ENCODE assay signal across 8 cellular contexts in the genomic region with DNA sequence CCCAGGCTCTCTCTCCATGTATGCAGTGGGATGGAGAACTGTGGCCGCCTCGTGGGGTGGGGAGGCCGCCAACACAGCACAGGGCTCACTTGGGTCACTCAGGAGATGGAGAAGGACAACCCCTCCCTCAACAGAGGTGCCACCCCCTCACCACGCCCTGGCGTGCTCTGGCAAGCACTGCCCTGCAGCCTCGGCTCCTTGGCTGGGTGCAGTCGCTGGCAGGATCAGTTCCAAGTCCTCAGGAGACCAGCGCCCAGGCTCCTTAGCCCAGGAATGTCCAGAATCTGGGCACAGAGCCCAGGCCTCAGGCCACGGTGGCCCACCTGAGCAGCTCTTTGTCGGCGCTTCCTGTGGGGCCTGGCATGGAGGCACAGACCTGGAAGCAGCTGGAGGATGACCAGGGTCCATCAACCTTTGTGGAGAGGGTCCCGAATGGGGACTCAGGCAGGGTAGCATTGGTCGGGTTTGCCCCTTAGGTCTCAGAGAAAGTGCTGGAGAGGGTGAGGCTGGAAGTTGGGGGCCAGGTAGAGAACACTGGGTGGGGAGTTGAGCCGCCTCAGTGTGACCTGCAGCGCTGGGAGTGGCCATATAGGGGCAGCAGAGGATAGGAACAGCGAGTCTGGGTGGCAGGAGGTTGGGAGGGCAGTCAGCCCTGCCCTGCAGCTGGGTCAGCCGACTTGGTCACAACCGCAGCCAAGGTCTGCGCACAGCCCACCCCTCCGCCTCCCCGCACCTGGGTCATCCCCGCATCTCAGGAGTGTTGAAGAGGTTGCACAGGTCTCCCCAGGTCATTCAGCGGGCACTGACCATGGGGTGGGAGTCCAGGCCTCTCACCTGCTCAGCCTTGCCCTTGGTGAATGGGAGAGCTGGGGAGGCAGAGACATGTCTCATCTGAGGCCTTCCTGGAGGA. TPM values are rescaled to one million over a fixed set of nuclear protein-coding genes. Genes with fewer than 3 reads are reported as not detected.
A peak's percentile ranks its signal among the peaks of the same experiment; 100 is the strongest.
DNase-seq lines count a peak whose midpoint lies in the region; ATAC-seq, FAIRE-seq and TF ChIP-seq lines count a peak whose summit lies in the region.

No MANE protein-coding gene starts in this region.

- H3K36me3 ChIP-seq in HAP-1 (replicated peaks): no peaks in the 10 kb centered on the region
- no peaks in the 10 kb centered on the region for H3K36me3 ChIP-seq in astrocyte (ENCODE audit: insufficient read depth, low read length)
- H3K36me3 ChIP-seq in sigmoid colon: peaks cover 0 to 5% (median 0%) of the 10 kb centered on the region in 4 donors

- H4K20me1 ChIP-seq in astrocyte (ENCODE audit: insufficient read depth, low read length): no peaks in the 10 kb centered on the region

- ATAC-seq in GM21515 (IDR thresholded peaks at IDR 0.05; ENCODE audit: unreplicated experiment): no peak

- intact Hi-C loops in sigmoid colon (cut with DNase I): loop anchor here (2.0 kb wide), 1 partner anchor 57 kb away; no protein-coding TSS in a partner anchor

- H3K4me1 Mint-ChIP-seq in astrocyte (ENCODE audit: low read depth, unreplicated experiment): peaks cover 1% of the 10 kb centered on the region

- H3K4me1 ChIP-seq in HAP-1 (no peaks in the 10 kb centered on the region), astrocyte (ENCODE audit: insufficient read depth, low read length) (peaks cover 2% of the 10 kb centered on the region), sigmoid colon (peaks cover 0 to 13% (median 11%) of the 10 kb centered on the region in 4 donors)

- H3K27ac ChIP-seq in astrocyte (ENCODE audit: low read depth, low read length) (no peak overlapping the region), sigmoid colon (no peak overlapping the region)

- no peaks in the 10 kb centered on the region for H3K79me2 ChIP-seq in astrocyte (ENCODE audit: insufficient read depth, low read length)

- H3K4me3 ChIP-seq in HAP-1: no peak overlapping the region
- H3K4me3 ChIP-seq in astrocyte (ENCODE audit: insufficient read depth, low read depth, low read length): no peak overlapping the region
- no peak overlapping the region for H3K4me3 ChIP-seq in sigmoid colon

- peak in 9 of 14 donors; percentile 9 to 55 (median 36) for DNase-seq in C1 segment of cervical spinal cord (lab: John Stamatoyannopoulos, UW)
- peak; percentile 48 to 84 for DNase-seq in HAP-1 (ENCODE audit: low spot score in 2 of 2)
- DNase-seq in RKO (ENCODE audit: low spot score): peak; percentile 57
- DNase-seq in astrocyte (ENCODE audit: low read depth): no peak
- peak; percentile 8 to 35 for DNase-seq in hippocampal formation (lab: John Stamatoyannopoulos, UW)
- DNase-seq in sigmoid colon: peak; percentile 87
- DNase-seq in GOT3 (lab: John Stamatoyannopoulos, UW): no peak

- H3K9ac ChIP-seq in astrocyte (ENCODE audit: low read length): no peak overlapping the region

- TF ChIP-seq CTCF in astrocyte (IDR thresholded peaks at IDR 0.05; ENCODE audit: insufficient read depth, low read depth, low read length) (peak; percentile 70), sigmoid colon (IDR thresholded peaks at IDR 0.05) (peak; percentile 83 to 91 (median 84))

- no peak overlapping the region for H3K4me3 Mint-ChIP-seq in astrocyte (ENCODE audit: unreplicated experiment)

- WGBS in sigmoid colon, 2 donors: 29 to 52% methylated on average over 23 of the region's 23 CpGs

- TF ChIP-seq POLR2A in sigmoid colon (IDR thresholded peaks at IDR 0.05): no peak

- peak; percentile 9 for FAIRE-seq in astrocyte (lab: Jason Lieb, UNC)

- no peaks in the 10 kb centered on the region for H3K9me3 ChIP-seq in HAP-1
- no peaks in the 10 kb centered on the region for H3K9me3 ChIP-seq in astrocyte (ENCODE audit: insufficient read depth, low read depth, low read length)
- no peaks in the 10 kb centered on the region for H3K9me3 ChIP-seq in sigmoid colon

- H2AFZ ChIP-seq in astrocyte (ENCODE audit: low read depth, low read length): peak overlapping the region; percentile 36

- TF ChIP-seq EP300 in sigmoid colon (IDR thresholded peaks at IDR 0.05): no peak

- in situ Hi-C loops in HAP-1 (cut with MboI; ENCODE audit: low sequenced_read_pairs): loop anchor here (10.0 kb wide), 1 partner anchor 55 kb away; the partner anchor contains the start of gene GGT5

- H3K27me3 Mint-ChIP-seq in astrocyte (ENCODE audit: low read depth, unreplicated experiment): peaks cover 9% of the 10 kb centered on the region

- H3K36me3 Mint-ChIP-seq in astrocyte (ENCODE audit: low read depth, unreplicated experiment): peaks cover 3% of the 10 kb centered on the region

- no peaks in the 10 kb centered on the region for H3K27me3 ChIP-seq in HAP-1 (ENCODE audit: low read depth)
- H3K27me3 ChIP-seq in astrocyte (ENCODE audit: insufficient read depth, low read length): no peaks in the 10 kb centered on the region
- H3K27me3 ChIP-seq in sigmoid colon: no peaks in the 10 kb centered on the region

- H3K9me3 Mint-ChIP-seq in astrocyte (ENCODE audit: unreplicated experiment): no peaks in the 10 kb centered on the region

- H3K4me2 ChIP-seq in astrocyte (ENCODE audit: low read length): no peak overlapping the region

- peak overlapping the region; percentile 66 for H3K27ac Mint-ChIP-seq in astrocyte (ENCODE audit: unreplicated experiment)

RNA-seq across cellular contexts. Expression of gene SUSD2, which starts 8.2 kb away (rescaled TPM):
- total RNA-seq in astrocyte: 0.72 and 0.77 TPM in 2 replicates
- total RNA-seq in sigmoid colon: 1 to 10 TPM; 1.2 to 8.6 (median 3.8) TPM
- polyA plus RNA-seq in sigmoid colon: 1 to 10 TPM in 1 of 3 donors, not detected in 2; 2.6 TPM

RNA-seq across cellular contexts. Expression of gene GGT5, which starts 55.4 kb away (rescaled TPM):
- total RNA-seq in astrocyte: 0.64 and 0.89 TPM in 2 replicates
- 10 to 100 TPM; 15.3 to 35.2 (median 24.5) TPM for total RNA-seq in sigmoid colon
- 10 to 100 TPM in 1 of 3 donors, 1 to 10 TPM in 2; 2.8 to 26.2 (median 4.8) TPM for polyA plus RNA-seq in sigmoid colon

Comparison
In these comparisons a context has a peak if more than half of its experiments do, and no peak if none do; other contexts are left out.
1. DNase-seq: peak in C1 segment of cervical spinal cord (9 of 14), HAP-1 (2 of 2), RKO (single experiment), hippocampal formation (2 of 2) and sigmoid colon (single experiment); none in astrocyte (single experiment) and GOT3 (single experiment).